In the genomic region with DNA sequence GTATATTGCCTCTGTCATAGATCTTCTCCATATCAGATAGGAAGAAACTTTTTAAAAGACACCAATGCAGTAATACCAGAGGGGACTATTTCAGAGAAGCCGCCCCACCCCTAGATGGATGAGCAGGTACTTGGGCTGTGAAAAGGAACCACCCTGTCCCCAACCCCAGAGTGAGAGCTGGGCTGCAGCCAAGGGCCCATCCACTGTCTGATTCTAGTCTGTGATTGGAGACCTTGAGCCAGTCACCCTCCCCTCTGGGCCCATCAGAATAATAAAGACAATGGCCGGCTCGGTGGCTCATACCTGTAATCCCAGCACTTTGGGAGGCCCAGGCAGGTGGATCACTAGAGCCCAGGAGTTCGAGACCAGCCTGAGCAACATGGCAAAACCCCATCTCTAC, we compare ENCODE assay signal across 8 cellular contexts. TPM values are rescaled to one million over a fixed set of nuclear protein-coding genes. Genes with fewer than 3 reads are reported as not detected.
"Had no signal": no experiment of that assay in that cellular context is flagged by ENCODE, and none has a peak within 500 bp of the region (broad histone marks: within the 10 kb centered on the region; RNA-seq: fewer than 3 reads in every experiment).

No MANE protein-coding gene starts in this region.

- H3K4me3 ChIP-seq: GM23248, HAP-1, K562 had no signal

- H3K27ac ChIP-seq: GM23248 had no signal

- H3K4me1 ChIP-seq: HAP-1 had no signal

- H3K36me3 ChIP-seq: HAP-1 had no signal

- H2AFZ ChIP-seq: GM23248 had no signal

- ATAC-seq: HCT116, K562 had no signal

- DNase-seq: GM23248, IMR-90, KG1 had no signal

RNA-seq across cellular contexts. Expression of a gene that starts 5.0 kb away (rescaled TPM):
- total RNA-seq: GM23248, H1, HT-29, IMR-90, K562 had no signal
- polyA plus RNA-seq: GM23248, H1, IMR-90, K562 had no signal

RNA-seq across cellular contexts. Expression of a gene that starts 21.2 kb away (rescaled TPM):
- total RNA-seq: GM23248, H1, HT-29, IMR-90, K562 had no signal
- polyA plus RNA-seq: GM23248, K562 had no signal
